ENCODE assay signal across 16 cellular contexts in the genomic region with DNA sequence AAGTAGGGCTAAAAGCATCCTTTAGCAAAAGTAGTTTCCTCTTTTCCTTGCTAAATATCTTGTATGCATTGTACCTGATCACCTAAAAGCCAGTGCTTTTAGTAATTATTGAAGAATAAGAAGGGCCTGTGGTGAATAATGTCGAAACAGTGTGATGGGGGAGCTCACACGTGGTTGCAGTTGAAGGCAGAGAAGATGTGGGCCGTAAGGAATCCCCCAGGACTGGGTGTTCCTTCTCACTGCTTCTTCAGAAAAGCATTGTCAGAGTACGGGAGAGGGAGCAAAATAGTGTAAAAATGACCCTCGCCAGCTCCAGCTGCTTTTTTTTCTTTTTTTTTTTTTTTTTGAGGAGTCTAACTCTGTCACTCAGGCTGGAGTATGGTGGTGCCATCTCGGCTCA.
"Had no signal": no experiment of that assay in that cellular context is flagged by ENCODE, and none has a peak within 500 bp of the region (broad histone marks: within the 10 kb centered on the region; RNA-seq: fewer than 3 reads in every experiment).

No MANE protein-coding gene starts in this region.

- ATAC-seq: activated CD4-positive, alpha-beta T cell treated with anti-CD3 and anti-CD28 coated beads for 36 hours; stimulated activated naive CD8-positive, alpha-beta T cell treated with anti-CD3 and anti-CD28 coated beads, Interleukin-15, amount 100 ng/mL, for 72 hours had no signal

- H3K9me3 Mint-ChIP-seq: dendritic cell treated with granulocyte-macrophage colony-stimulating factor and Interleukin-4, amounts not matched to agents 40 ng/mL and 50 ng/mL, for 4 days; memory B cell; naive B cell; stimulated activated naive CD8-positive, alpha-beta T cell treated with anti-CD3 and anti-CD28 coated beads, Interleukin-15, amount 100 ng/mL, for 72 hours had no signal

- H3K4me3 Mint-ChIP-seq: activated CD4-positive, alpha-beta T cell treated with anti-CD3 and anti-CD28 coated beads for 36 hours; activated naive CD8-positive, alpha-beta T cell; dendritic cell treated with granulocyte-macrophage colony-stimulating factor and Interleukin-4, amounts not matched to agents 40 ng/mL and 50 ng/mL, for 4 days; immature natural killer cell; memory B cell; naive B cell; neural crest cell; stimulated activated naive CD8-positive, alpha-beta T cell treated with anti-CD3 and anti-CD28 coated beads, Interleukin-15, amount 100 ng/mL, for 72 hours had no signal

- H3K4me3 ChIP-seq: esophagus squamous epithelium, mucosa of descending colon, suprapubic skin had no signal

- H3K27ac ChIP-seq: esophagus squamous epithelium, suprapubic skin had no signal

- H3K27me3 ChIP-seq: esophagus squamous epithelium, suprapubic skin had no signal

- H3K36me3 ChIP-seq: esophagus squamous epithelium, suprapubic skin had no signal

- H3K4me1 Mint-ChIP-seq: activated CD4-positive, alpha-beta T cell treated with anti-CD3 and anti-CD28 coated beads for 36 hours; immature natural killer cell; neural crest cell; stimulated activated naive CD8-positive, alpha-beta T cell treated with anti-CD3 and anti-CD28 coated beads, Interleukin-15, amount 100 ng/mL, for 72 hours had no signal

- DNase-seq: activated CD4-positive, alpha-beta T cell treated with anti-CD3 and anti-CD28 coated beads for 36 hours; activated CD4-positive, alpha-beta T cell treated with anti-CD3 and anti-CD28 coated beads, Interleukin-2, amount 50 U/mL, for 48 hours; activated gamma-delta T cell treated with Interleukin-2 at 50 U/mL for 16 hours; effector memory CD4-positive, alpha-beta T cell; esophagus squamous epithelium; immature natural killer cell; naive B cell; stimulated activated naive CD8-positive, alpha-beta T cell treated with anti-CD3 and anti-CD28 coated beads, Interleukin-15, amount 100 ng/mL, for 72 hours; trophoblast cell had no signal

- H3K36me3 Mint-ChIP-seq: activated naive CD8-positive, alpha-beta T cell; immature natural killer cell; memory B cell; naive B cell had no signal

- H3K4me1 ChIP-seq: esophagus squamous epithelium, suprapubic skin had no signal

- H3K9me3 ChIP-seq: esophagus squamous epithelium, mucosa of descending colon, suprapubic skin had no signal

- H3K27ac Mint-ChIP-seq: activated CD4-positive, alpha-beta T cell treated with anti-CD3 and anti-CD28 coated beads for 36 hours; activated naive CD8-positive, alpha-beta T cell; dendritic cell treated with granulocyte-macrophage colony-stimulating factor and Interleukin-4, amounts not matched to agents 40 ng/mL and 50 ng/mL, for 4 days; immature natural killer cell; memory B cell; naive B cell; progenitor cell of endocrine pancreas had no signal
